Comparison of ENCODE assay signal across 16 cellular contexts in the genomic region with DNA sequence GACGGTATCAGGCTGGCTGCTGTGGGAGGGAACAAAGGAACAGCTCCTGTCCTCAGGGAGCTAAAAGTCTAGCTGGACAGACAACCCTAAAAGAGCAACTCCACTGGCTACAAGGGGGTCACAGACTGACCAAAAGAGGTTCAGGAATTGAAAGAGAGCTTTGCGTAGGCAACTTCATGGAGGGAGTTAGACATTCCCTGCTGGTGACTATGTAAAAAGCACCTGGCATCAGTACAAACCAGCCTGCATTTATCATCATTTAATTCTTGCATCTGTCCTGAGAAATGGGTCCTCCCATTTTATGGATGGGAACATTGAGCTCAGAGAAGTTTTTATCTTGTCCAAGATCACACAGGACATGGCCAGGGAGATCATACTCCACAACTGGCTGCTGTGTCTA. TPM values are rescaled to one million over a fixed set of nuclear protein-coding genes. Genes with fewer than 3 reads are reported as not detected.
DNase-seq lines count a peak whose midpoint lies in the region; ATAC-seq, FAIRE-seq and TF ChIP-seq lines count a peak whose summit lies in the region.
"Had no signal": no experiment of that assay in that cellular context is flagged by ENCODE, and none has a peak within 500 bp of the region (broad histone marks: within the 10 kb centered on the region; RNA-seq: fewer than 3 reads in every experiment).

No MANE protein-coding gene starts in this region.

- H3K27ac ChIP-seq in H1 (ENCODE audit: low read depth, low read length) (no peak overlapping the region), neural progenitor cell (no peak overlapping the region), right cardiac atrium (ENCODE audit: low read length) (no peak overlapping the region)

- DNase-seq in ELR (ENCODE audit: low read depth) = peak; percentile 17
- DNase-seq in LHCN-M2 (ENCODE audit: low read depth) = peak; percentile 5
- DNase-seq in H1 (ENCODE audit: low read depth in 1 of 2, low spot score in 2 of 2) = no peak
- DNase-seq in neural progenitor cell (ENCODE audit: low spot score) = no peak
- DNase-seq in right cardiac atrium = no peak
- DNase-seq in NOMO-1 treated with dmso at 0.1 percent for 144 hours (lab: John Stamatoyannopoulos, UW; ENCODE audit: unreplicated experiment) = no peak
- no peak for DNase-seq in activated naive CD4-positive, alpha-beta T cell treated with anti-CD3 and anti-CD28 coated beads for 36 hours
- DNase-seq in RPMI8226 = no peak
- DNase-seq: activated CD4-positive, CD25-positive, alpha-beta regulatory T cell treated with anti-CD3 and anti-CD28 coated beads, Interleukin-2, amount 50 U/mL, for 72 hours; activated gamma-delta T cell; aorta; DND-41 had no signal

- H3K23me2 ChIP-seq in H1 (ENCODE audit: low read depth, low read length) = peaks cover 10% of the 10 kb centered on the region; the same call in 1 of the 2 replicates

- FAIRE-seq in H1 (lab: Jason Lieb, UNC) = no peak

- H3K4me3 ChIP-seq in H1 (ENCODE audit: extremely low read depth in 1 of 4, insufficient read depth in 2 of 4, low read depth in 3 of 4, low read length in 4 of 4) (no peak overlapping the region), neural progenitor cell (no peak overlapping the region), right cardiac atrium (ENCODE audit: low read length) (no peak overlapping the region)

- TF ChIP-seq RAD21 in H1 (IDR thresholded peaks at IDR 0.05 in 1 of 2, conservative IDR thresholded peaks at IDR 0.05 in 1 of 2; ENCODE audit: low read depth in 2 of 2, low read length in 2 of 2) = peak in 1 of 2 experiments; percentile 9; a peak in 1 of 4 replicates

- no peak overlapping the region for H2BK15ac ChIP-seq in H1 (ENCODE audit: low read length)

- no peaks in the 10 kb centered on the region for H3K79me1 ChIP-seq in H1 (ENCODE audit: low read depth, low read length)

- POLR2A ChIA-PET in H1 (lab: Charles Lee; ENCODE audit: partially characterized antibody) = interaction anchor here (0.7 to 1.5 kb wide), 3 partner anchors 8 to 17 kb away, joined by 3 to 5 read pairs (median 3); no protein-coding TSS in a partner anchor

- H2AFZ ChIP-seq in H1 (ENCODE audit: low read length) (no peak overlapping the region), neural progenitor cell (replicated peaks) (no peak overlapping the region)

- no peak overlapping the region for H3K4ac ChIP-seq in H1 (replicated peaks; ENCODE audit: insufficient read length, low read depth, low read length)

- H3F3A ChIP-seq in neural progenitor cell (ENCODE audit: low read depth) = peaks cover 12% of the 10 kb centered on the region

- CTCF ChIA-PET in H1 (lab: Charles Lee; ENCODE audit: partially characterized antibody) = interaction anchor here (0.9 to 5.9 kb wide), 8 partner anchors 10 to 610 kb away, joined by 3 to 50 read pairs (median 4); partner anchors contain the start of gene CCDC149
- CTCF ChIA-PET in activated naive CD4-positive, alpha-beta T cell treated with anti-CD3 and anti-CD28 coated beads for 36 hours (lab: Charles Lee) = no interaction called here

- H3K9ac ChIP-seq in H1 (replicated peaks in 1 of 4; ENCODE audit: extremely low read depth in 1 of 4, low read depth in 3 of 4, low read length in 3 of 4) (no peak overlapping the region), neural progenitor cell (no peak overlapping the region)
- H3K9ac ChIP-seq: parathyroid adenoma had no signal

- no peak overlapping the region for H3K27ac Mint-ChIP-seq in neural progenitor cell
- no peak overlapping the region for H3K27ac Mint-ChIP-seq in activated naive CD4-positive, alpha-beta T cell treated with anti-CD3 and anti-CD28 coated beads for 36 hours
- H3K27ac Mint-ChIP-seq: CD14-positive monocyte had no signal

- H4K5ac ChIP-seq in H1 (ENCODE audit: insufficient read length, low read depth, low read length) = no peak overlapping the region

- ATAC-seq in right cardiac atrium = no peak

- H3K4me1 Mint-ChIP-seq in neural progenitor cell = peaks cover 36% of the 10 kb centered on the region
- H3K4me1 Mint-ChIP-seq in activated naive CD4-positive, alpha-beta T cell treated with anti-CD3 and anti-CD28 coated beads for 36 hours (ENCODE audit: low read depth) = peaks cover 4% of the 10 kb centered on the region

- peaks cover 11% of the 10 kb centered on the region for H3K9me3 Mint-ChIP-seq in neural progenitor cell
- peaks cover 3% of the 10 kb centered on the region for H3K9me3 Mint-ChIP-seq in activated naive CD4-positive, alpha-beta T cell treated with anti-CD3 and anti-CD28 coated beads for 36 hours

- H2BK12ac ChIP-seq in H1 (ENCODE audit: low read depth, low read length) = 0 out of 2 replicates have a peak overlapping the region, but pooled peaks have one; percentile 50

- H3K27me3 ChIP-seq in H1 (replicated peaks in 1 of 4; ENCODE audit: control insufficient read depth in 3 of 4, extremely low read depth in 1 of 4, insufficient read depth in 3 of 4, low read length in 3 of 4) = peaks cover 9 to 34% (median 31%) of the 10 kb centered on the region in 4 experiments
- H3K27me3 ChIP-seq in neural progenitor cell = peaks cover 54% of the 10 kb centered on the region
- H3K27me3 ChIP-seq in right cardiac atrium (ENCODE audit: control insufficient read depth, insufficient read depth) = no peaks in the 10 kb centered on the region

- H2BK5ac ChIP-seq in H1 (ENCODE audit: low read depth, low read length) = no peak overlapping the region

- H4K8ac ChIP-seq in H1 (ENCODE audit: extremely low read depth, insufficient read depth, low read length) = no peak overlapping the region

- H3K4me3 Mint-ChIP-seq in neural progenitor cell = peak overlapping the region; percentile 87
- H3K4me3 Mint-ChIP-seq in activated naive CD4-positive, alpha-beta T cell treated with anti-CD3 and anti-CD28 coated beads for 36 hours = no peak overlapping the region

- H3K4me2 ChIP-seq in H1 (ENCODE audit: insufficient read depth in 1 of 2, low read depth in 2 of 2, low read length in 2 of 2) = peak overlapping the region in 1 of 2 experiments; percentile 77; a peak in 1 of 4 replicates
- no peak overlapping the region for H3K4me2 ChIP-seq in neural progenitor cell

- no peak overlapping the region for H3K18ac ChIP-seq in H1 (ENCODE audit: extremely low read depth, low read length)

- H3K56ac ChIP-seq in H1 (replicated peaks; ENCODE audit: insufficient read length, low read depth, low read length) = no peak overlapping the region

- H2AK5ac ChIP-seq in H1 (ENCODE audit: low read depth, low read length) = 0 out of 2 replicates have a peak overlapping the region, but pooled peaks have one; percentile 61

- H3K23ac ChIP-seq in H1 (ENCODE audit: insufficient read length) = no peak overlapping the region

- H3K36me3 ChIP-seq in H1 (ENCODE audit: control insufficient read depth in 2 of 4, insufficient read depth in 4 of 4, low read length in 3 of 4) (no peaks in the 10 kb centered on the region), neural progenitor cell (no peaks in the 10 kb centered on the region)

- intact Hi-C loops in right cardiac atrium (cut with DNase I) = no loop called here
- intact Hi-C loops in activated naive CD4-positive, alpha-beta T cell treated with anti-CD3 and anti-CD28 coated beads for 36 hours (cut with micrococcal nuclease) = no loop called here

- H3K79me2 ChIP-seq in H1 (ENCODE audit: control insufficient read depth in 1 of 2, insufficient read depth in 2 of 2, low read length in 2 of 2) (no peaks in the 10 kb centered on the region), neural progenitor cell (ENCODE audit: low read depth) (no peaks in the 10 kb centered on the region)

- no peak overlapping the region for H2BK20ac ChIP-seq in H1 (ENCODE audit: low read length)

- H3K27me3 Mint-ChIP-seq in neural progenitor cell (ENCODE audit: insufficient read depth, low read depth) = peaks cover 13% of the 10 kb centered on the region
- peaks cover 58% of the 10 kb centered on the region for H3K27me3 Mint-ChIP-seq in activated naive CD4-positive, alpha-beta T cell treated with anti-CD3 and anti-CD28 coated beads for 36 hours (ENCODE audit: low read depth)

- no peaks in the 10 kb centered on the region for H3K9me3 ChIP-seq in H1 (ENCODE audit: insufficient read depth in 2 of 2, low read depth in 1 of 2, low read length in 1 of 2)
- H3K9me3 ChIP-seq in neural progenitor cell (ENCODE audit: low read depth) = no peaks in the 10 kb centered on the region
- no peaks in the 10 kb centered on the region for H3K9me3 ChIP-seq in right cardiac atrium (ENCODE audit: control insufficient read depth, low read length)

- no peaks in the 10 kb centered on the region for H3K36me3 Mint-ChIP-seq in neural progenitor cell
- H3K36me3 Mint-ChIP-seq in activated naive CD4-positive, alpha-beta T cell treated with anti-CD3 and anti-CD28 coated beads for 36 hours (ENCODE audit: low read depth) = no peaks in the 10 kb centered on the region

- H4K20me1 ChIP-seq in H1 (replicated peaks in 1 of 2; ENCODE audit: control insufficient read depth in 1 of 2, insufficient read depth in 2 of 2, low read length in 2 of 2) (peaks cover 0 to 3% of the 10 kb centered on the region in 2 experiments), neural progenitor cell (ENCODE audit: low read depth) (no peaks in the 10 kb centered on the region)

- H3K4me1 ChIP-seq in H1 (replicated peaks in 1 of 4; ENCODE audit: control insufficient read depth in 3 of 4, insufficient read depth in 4 of 4, low read length in 3 of 4) (peaks cover 11 to 14% (median 11%) of the 10 kb centered on the region in 4 experiments), neural progenitor cell (peaks cover 8% of the 10 kb centered on the region), right cardiac atrium (ENCODE audit: control insufficient read depth, insufficient read depth, low read length) (no peaks in the 10 kb centered on the region)

- no peak for TF ChIP-seq POLR2A in H1 (IDR thresholded peaks at IDR 0.05; ENCODE audit: control extremely low read depth in 1 of 2, low read depth in 2 of 2, low read length in 2 of 2)

- TF ChIP-seq CTCF in H1 (IDR thresholded peaks at IDR 0.05; ENCODE audit: control extremely low read depth in 1 of 3, insufficient read depth in 1 of 3, low read depth in 1 of 3, low read length in 3 of 3) = no peak
- TF ChIP-seq CTCF in neural progenitor cell (IDR thresholded peaks at IDR 0.05) = no peak

- WGBS in H1 (ENCODE audit: extremely low coverage in 1 of 2, insufficient coverage in 1 of 2, insufficient read length in 1 of 2, insufficient replicate concordance in 2 of 2, low coverage in 1 of 2, low lambda C conversion rate in 2 of 2, missing lambda C conversion rate in 1 of 2), 2 experiments = 83% methylated on average over 2 of the region's 2 CpGs; no CpG with 5 or more reads in 1 of the 2 experiments
- 85% methylated on average over 2 of the region's 2 CpGs for WGBS in right cardiac atrium

- TF ChIP-seq EP300 in H1 (IDR thresholded peaks at IDR 0.05; ENCODE audit: borderline replicate concordance in 1 of 2, low read depth in 2 of 2, low read length in 2 of 2) = no peak

- H2BK120ac ChIP-seq in H1 (replicated peaks; ENCODE audit: low read depth, low read length) = no peak overlapping the region

- H3K14ac ChIP-seq in H1 (ENCODE audit: insufficient read length) = no peak overlapping the region

- H4K91ac ChIP-seq in H1 (replicated peaks; ENCODE audit: insufficient read length, low read length) = no peak overlapping the region

RNA-seq across cellular contexts. Expression of gene LGI2, which starts 1.4 kb away (rescaled TPM):
- not detected in 2 replicates for total RNA-seq in LHCN-M2 (2014; rRNA removed)
- not detected for polyA plus RNA-seq in LHCN-M2 (2012)
- 4.0 and 4.8 TPM in 2 replicates for total RNA-seq in H1 (2021; fragmentation: NEBNext Ultra II Directional; extraction: Animal tissue kit (Norgen Biotek cat#: 25700))
- 1.4 and 2.3 TPM in 2 replicates for polyA plus RNA-seq in H1 (2011; rRNA removed)
- 2.5 TPM for polyA plus RNA-seq in H1 (2011; cell fraction: cytosol; rRNA removed)
- 1.4 TPM for polyA plus RNA-seq in H1 (2011; cell fraction: nucleus; rRNA removed)
- 1.7 to 3.3 TPM (median 2.3 TPM) in 4 replicates for polyA plus RNA-seq in H1 (2012, experiment 1 of 2)
- 0.50 TPM for polyA plus RNA-seq in H1 (2012, experiment 2 of 2)
- polyA plus RNA-seq in H1 (2013, experiment 1 of 2) = 2.0 TPM
- 2.2 TPM for polyA plus RNA-seq in H1 (2013, experiment 2 of 2)
- polyA minus RNA-seq in H1 (2011; rRNA and poly(A)+ RNA removed) = 2.7 and 4.1 TPM in 2 replicates
- 1.2 TPM for polyA minus RNA-seq in H1 (2011; cell fraction: cytosol; rRNA and poly(A)+ RNA removed)
- 3.0 TPM for polyA minus RNA-seq in H1 (2011; cell fraction: nucleus; rRNA and poly(A)+ RNA removed)
- 0.56 and 0.99 TPM in 2 replicates for total RNA-seq in neural progenitor cell (ENCODE audit: low replicate concordance)
- total RNA-seq in right cardiac atrium = 1 to 10 TPM; 5.2 to 7.1 (median 6.0) TPM
- polyA plus RNA-seq in right cardiac atrium = 2.4 TPM
- total RNA-seq in activated naive CD4-positive, alpha-beta T cell treated with anti-CD3 and anti-CD28 coated beads for 36 hours = not detected
- total RNA-seq: dermis microvascular lymphatic vessel endothelial cell; T-helper 2 cell treated with Interferon-gamma antibody and Interleukin-4, amounts not matched to agents 100 ng/mL and 5 ng/mL, for 36 hours had no signal

Comparison
In these comparisons a context has a peak if more than half of its experiments do, and no peak if none do; other contexts are left out.
1. DNase-seq: peak in ELR (single experiment) and LHCN-M2 (single experiment); none in H1 (0 of 2), neural progenitor cell (single experiment), right cardiac atrium (0 of 3), NOMO-1 treated with dmso at 0.1 percent for 144 hours (single experiment), activated naive CD4-positive, alpha-beta T cell treated with anti-CD3 and anti-CD28 coated beads for 36 hours (single experiment) and RPMI8226 (single experiment).